In genomic region chr17:7703584-7704574, GRCh38 we compare ENCODE assay signal across 8 cellular contexts. TPM values are rescaled to one million over a fixed set of nuclear protein-coding genes. Genes with fewer than 3 reads are reported as not detected.
DNase-seq lines count a peak whose midpoint lies in the region; ATAC-seq and TF ChIP-seq lines count a peak whose summit lies in the region.

No MANE protein-coding gene starts in this region.

- H3K36me3 Mint-ChIP-seq in naive B cell: peaks cover 11 to 42% of the 10 kb centered on the region in 2 donors

- DNase-seq in ELF-1 (ENCODE audit: low read depth, low spot score): peak; percentile 89
- DNase-seq in NCI-H226: peak; percentile 24
- DNase-seq in coronary artery (ENCODE audit: low spot score): peak; percentile 71
- DNase-seq in naive B cell: no peak
- no peak for DNase-seq in HK-2 (ENCODE audit: unreplicated experiment)
- DNase-seq in HCEC 1CT: no peak
- no peak for DNase-seq in HPDE6-E6E7 (ENCODE audit: extremely low spot score)

- H3K4me3 ChIP-seq in coronary artery: peak overlapping the region; percentile 62

- H3K4me1 Mint-ChIP-seq in naive B cell: peaks cover 22 to 23% (median 22%) of the 10 kb centered on the region in 3 donors

- peak overlapping the region in 4 of 6 donors; percentile 2 to 81 (median 73) for H3K27ac Mint-ChIP-seq in naive B cell

- H3K27ac ChIP-seq in coronary artery: no peak overlapping the region

- peaks cover 0 to 1% (median 0%) of the 10 kb centered on the region in 7 donors for H3K9me3 Mint-ChIP-seq in naive B cell

- TF ChIP-seq CTCF in coronary artery (IDR thresholded peaks at IDR 0.05): no peak

- H3K4me3 Mint-ChIP-seq in naive B cell: peak overlapping the region in 7 of 8 donors; percentile 66 to 87 (median 77)

- ATAC-seq in naive B cell (ENCODE audit: low read depth in 2 of 2): peak; percentile 52 to 57
- no peak for ATAC-seq in GM21576 (IDR thresholded peaks at IDR 0.05; ENCODE audit: unreplicated experiment)

- H3K27me3 Mint-ChIP-seq in naive B cell: peaks cover 40 to 69% (median 65%) of the 10 kb centered on the region in 3 donors

RNA-seq across cellular contexts. Expression of gene EFNB3, which starts 1.1 kb away (rescaled TPM):
- polyA plus RNA-seq in naive B cell (ENCODE audit: low read depth in 6 of 6): not detected

RNA-seq across cellular contexts. Expression of gene DNAH2, which starts 13.7 kb away (rescaled TPM):
- not detected for polyA plus RNA-seq in naive B cell (ENCODE audit: low read depth in 6 of 6)

RNA-seq across cellular contexts. Expression of gene WRAP53, which starts 15.6 kb away (rescaled TPM):
- polyA plus RNA-seq in naive B cell (ENCODE audit: low read depth in 6 of 6): 10 to 100 TPM in 5 of 6 donors, 1 to 10 TPM in 1; 3.2 to 14.9 (median 12.9) TPM

RNA-seq across cellular contexts. Expression of gene TP53, which starts 16.6 kb away (rescaled TPM):
- polyA plus RNA-seq in naive B cell (ENCODE audit: low read depth in 6 of 6): 10 to 100 TPM; 25.2 to 53.9 (median 47.7) TPM

RNA-seq across cellular contexts. Expression of gene ATP1B2, which starts 53.2 kb away (rescaled TPM):
- polyA plus RNA-seq in naive B cell (ENCODE audit: low read depth in 6 of 6): under 1 TPM in 2 of 6 donors, not detected in 4; 0.08 to 0.21 TPM

Comparison
In these comparisons a context has a peak if more than half of its experiments do, and no peak if none do; other contexts are left out.
1. DNase-seq: peak in ELF-1 (single experiment), NCI-H226 (single experiment) and coronary artery (single experiment); none in naive B cell (single experiment), HK-2 (single experiment), HCEC 1CT (single experiment) and HPDE6-E6E7 (single experiment).